In genomic region chr17:20010099-20010863, GRCh38 we compare ENCODE assay signal across 7 cellular contexts. TPM values are rescaled to one million over a fixed set of nuclear protein-coding genes. Genes with fewer than 3 reads are reported as not detected.
DNase-seq lines count a peak whose midpoint lies in the region; ATAC-seq and TF ChIP-seq lines count a peak whose summit lies in the region.

No MANE protein-coding gene starts in this region.

- no peak for TF ChIP-seq POLR2A in right lobe of liver (IDR thresholded peaks at IDR 0.05)

- H3K9me3 ChIP-seq in SJSA1 (replicated peaks), result no peaks in the 10 kb centered on the region
- H3K9me3 ChIP-seq in ectodermal cell (ENCODE audit: control insufficient read depth, low read length), result no peaks in the 10 kb centered on the region
- H3K9me3 ChIP-seq in right lobe of liver, result no peaks in the 10 kb centered on the region

- H3K4me3 ChIP-seq in SJSA1 (peak overlapping the region; percentile 35), ectodermal cell (ENCODE audit: insufficient read depth, low read depth, low read length) (peak overlapping the region; percentile 72), right lobe of liver (peak overlapping the region; percentile 41 to 58 (median 46))

- peak; percentile 22 for DNase-seq in ELF-1 (ENCODE audit: low read depth, low spot score)
- DNase-seq in LoVo (ENCODE audit: low spot score), result peak; percentile 74
- peak in 1 of 2 experiments; percentile 25 for DNase-seq in SJSA1 (ENCODE audit: low read depth in 1 of 2, low spot score in 2 of 2)
- peak in 1 of 3 donors; percentile 31 for DNase-seq in right lobe of liver
- peak; percentile 90 for DNase-seq in superior temporal gyrus (ENCODE audit: extremely low spot score)

- TF ChIP-seq CTCF in right lobe of liver (IDR thresholded peaks at IDR 0.05), result peak; percentile 20 to 35 (median 31)

- peaks cover 18% of the 10 kb centered on the region for H3K4me1 ChIP-seq in SJSA1 (replicated peaks)
- H3K4me1 ChIP-seq in ectodermal cell (ENCODE audit: control insufficient read depth, insufficient read depth, low read length), result no peaks in the 10 kb centered on the region
- H3K4me1 ChIP-seq in right lobe of liver, result peaks cover 0 to 7% (median 0%) of the 10 kb centered on the region in 4 donors

- H3K27ac ChIP-seq in SJSA1 (no peak overlapping the region), ectodermal cell (ENCODE audit: insufficient read depth, low read depth, low read length, poor library complexity, severe bottlenecking) (no peak overlapping the region), right lobe of liver (no peak overlapping the region)

- peaks cover 50% of the 10 kb centered on the region for H3K27me3 ChIP-seq in SJSA1 (replicated peaks)
- peaks cover 45% of the 10 kb centered on the region for H3K27me3 ChIP-seq in ectodermal cell (ENCODE audit: control insufficient read depth, insufficient read depth, low read length, poor library complexity, severe bottlenecking)
- peaks cover 0 to 11% of the 10 kb centered on the region in 2 donors for H3K27me3 ChIP-seq in right lobe of liver

- ATAC-seq in right lobe of liver (peak; percentile 50 to 61 (median 54)), GM21360 (IDR thresholded peaks at IDR 0.05; ENCODE audit: unreplicated experiment) (no peak)

- WGBS in ectodermal cell, 2 experiments, result 23 to 25% methylated on average over 9 to 11 of the region's 11 CpGs
- WGBS in right lobe of liver (ENCODE audit: insufficient coverage, low coverage, low lambda C conversion rate, missing lambda C conversion rate), result 18% methylated on average over 11 of the region's 11 CpGs

- intact Hi-C loops in right lobe of liver (cut with DNase I), result no loop called here

- H3K36me3 ChIP-seq in SJSA1 (no peaks in the 10 kb centered on the region), ectodermal cell (ENCODE audit: control insufficient read depth, insufficient read depth, low read length) (no peaks in the 10 kb centered on the region), right lobe of liver (no peaks in the 10 kb centered on the region)

RNA-seq across cellular contexts. Expression of gene SPECC1, which starts 1.1 kb away (rescaled TPM):
- 62.3 and 81.0 TPM in 2 replicates for total RNA-seq in SJSA1 (2014; rRNA removed; shearing (Covaris generic))
- polyA plus RNA-seq in ectodermal cell (2013, experiment 1 of 4), result 52.4 TPM
- polyA plus RNA-seq in ectodermal cell (2013, experiment 2 of 4), result 45.5 TPM
- 40.8 TPM for polyA plus RNA-seq in ectodermal cell (2013, experiment 3 of 4)
- 42.1 TPM for polyA plus RNA-seq in ectodermal cell (2013, experiment 4 of 4)
- total RNA-seq in right lobe of liver, result 1 to 10 TPM in 5 of 6 experiments, under 1 TPM in 1; 0.81 to 5.0 (median 2.8) TPM

RNA-seq across cellular contexts. Expression of gene AKAP10, which starts 32.7 kb away (rescaled TPM):
- 18.2 and 19.0 TPM in 2 replicates for total RNA-seq in SJSA1 (2014; rRNA removed; shearing (Covaris generic))
- polyA plus RNA-seq in ectodermal cell (2013, experiment 1 of 4), result 25.7 TPM
- polyA plus RNA-seq in ectodermal cell (2013, experiment 2 of 4), result 27.3 TPM
- polyA plus RNA-seq in ectodermal cell (2013, experiment 3 of 4), result 19.8 TPM
- 24.6 TPM for polyA plus RNA-seq in ectodermal cell (2013, experiment 4 of 4)
- total RNA-seq in right lobe of liver, result 10 to 100 TPM in 3 of 6 experiments, 1 to 10 TPM in 3; 8.6 to 13.1 (median 10.6) TPM

Comparison
In these comparisons a context has a peak if more than half of its experiments do, and no peak if none do; other contexts are left out.
1. RNA of gene SPECC1, which starts 1.1 kb away (total RNA-seq): 62.3 to 81.0 TPM in SJSA1; 0.81 to 5.0 TPM in right lobe of liver; every median in the first group is over 10 times any median in the second.
2. Peak in every context shown above with its lines, with median percentiles within 50 percentile points of each other: H3K4me3 ChIP-seq.